10 cellular contexts compared by ENCODE assay signal in the genomic region with DNA sequence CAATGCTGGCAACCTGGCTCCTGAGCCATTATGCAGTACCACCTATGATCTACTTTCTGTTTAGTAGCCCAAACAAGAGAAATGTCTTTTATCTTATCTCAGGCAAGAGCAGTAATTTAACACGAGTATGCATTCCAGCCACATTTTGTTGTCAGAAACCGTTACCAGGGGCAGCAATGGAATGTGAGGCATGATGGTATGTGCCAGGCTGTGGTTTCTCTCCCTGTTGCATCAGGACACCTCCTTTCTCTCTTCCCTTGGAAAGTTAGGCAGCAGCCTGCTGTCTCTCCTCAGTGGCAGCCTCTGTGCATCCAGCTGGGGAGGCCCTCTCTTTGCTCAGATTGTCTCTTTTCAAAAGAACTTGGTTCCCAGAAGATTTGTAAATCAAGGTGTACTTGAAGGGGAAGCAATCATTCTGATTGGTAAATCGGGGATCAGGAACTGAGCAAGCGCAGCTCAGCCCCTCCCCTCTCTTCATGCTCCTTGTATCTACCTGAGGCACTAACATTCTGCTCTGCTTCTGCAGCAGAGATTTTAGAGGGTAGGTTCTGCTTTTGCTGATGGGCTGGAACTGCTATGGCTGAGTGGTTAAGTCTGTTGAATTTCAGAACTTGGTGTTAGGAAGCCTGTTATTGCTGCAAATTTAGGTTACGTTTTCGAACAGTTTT.
DNase-seq lines count a peak whose midpoint lies in the region; ATAC-seq and TF ChIP-seq lines count a peak whose summit lies in the region.
"Had no signal": no experiment of that assay in that cellular context is flagged by ENCODE, and none has a peak within 500 bp of the region (broad histone marks: within the 10 kb centered on the region; RNA-seq: fewer than 3 reads in every experiment).

No MANE protein-coding gene starts in this region.

- no peak for TF ChIP-seq CTCF in AG09319 (IDR thresholded peaks at IDR 0.05; ENCODE audit: low read depth, low read length)
- no peak for TF ChIP-seq CTCF in PC-3 (conservative IDR thresholded peaks at IDR 0.05; ENCODE audit: low read depth, low read length)
- TF ChIP-seq CTCF in epithelial cell of proximal tubule (conservative IDR thresholded peaks at IDR 0.05; ENCODE audit: low read depth, low read length): no peak

- no peak overlapping the region for H3K18ac ChIP-seq in mesendoderm (ENCODE audit: low read length)

- no peaks in the 10 kb centered on the region for H3K9me2 ChIP-seq in PC-3 (replicated peaks; ENCODE audit: low read length)

- H3K79me1 ChIP-seq in mesendoderm (ENCODE audit: low read length): no peaks in the 10 kb centered on the region

- DNase-seq in AG09319 (ENCODE audit: extremely low read depth, low read depth) (peak; percentile 67), PC-3 (peak; percentile 57), epithelial cell of proximal tubule (ENCODE audit: low read depth) (peak; percentile 87), mesendoderm (peak; percentile 98), activated T-cell treated with anti-CD3 and anti-CD28 coated beads for 4 hours (no peak), HPDE6-E6E7 (ENCODE audit: extremely low spot score) (no peak)
- DNase-seq in activated naive CD4-positive, alpha-beta T cell treated with Interleukin-2 at 50 U/mL for 16 hours: no peak
- DNase-seq: NCI-H1105, SIG-M5 had no signal

- H2BK5ac ChIP-seq in mesendoderm (ENCODE audit: low read length): no peak overlapping the region

- H3F3A ChIP-seq in PC-3 (ENCODE audit: low read length, unreplicated experiment): no peaks in the 10 kb centered on the region

- no peak overlapping the region for H3K56ac ChIP-seq in mesendoderm (ENCODE audit: low read length)

- CTCF ChIA-PET in PC-3 (lab: Charles Lee): no interaction called here

- H3K23ac ChIP-seq in mesendoderm (ENCODE audit: low read length): no peak overlapping the region

- no peak overlapping the region for H2BK120ac ChIP-seq in mesendoderm (ENCODE audit: low read depth, low read length)

- H2AFZ ChIP-seq in PC-3 (ENCODE audit: low read length): no peak overlapping the region

- H3K27ac ChIP-seq in PC-3 (ENCODE audit: low read length) (no peak overlapping the region), mesendoderm (ENCODE audit: low read depth, low read length) (no peak overlapping the region)

- no peaks in the 10 kb centered on the region for H4K20me1 ChIP-seq in PC-3 (ENCODE audit: low read length)

- H3K27me3 ChIP-seq in PC-3 (ENCODE audit: low read length) (no peaks in the 10 kb centered on the region), mesendoderm (ENCODE audit: insufficient read depth, low read length, poor library complexity) (no peaks in the 10 kb centered on the region)

- ATAC-seq in PC-3: peak; percentile 35; the same call in 1 of the 2 replicates
- ATAC-seq in GM18870 (IDR thresholded peaks at IDR 0.05; ENCODE audit: unreplicated experiment): no peak

- no CpG with 5 or more reads among the region's 6 CpGs for WGBS in mesendoderm (ENCODE audit: extremely low coverage, insufficient coverage, low lambda C conversion rate)

- POLR2A ChIA-PET in PC-3 (lab: Charles Lee; ENCODE audit: unreplicated experiment): no interaction called here

- peaks cover 13% of the 10 kb centered on the region; the same call in 1 of the 2 replicates for H3K36me3 ChIP-seq in PC-3 (ENCODE audit: low read depth, low read length)
- H3K36me3 ChIP-seq in mesendoderm (ENCODE audit: control insufficient read depth, insufficient read depth, low read length): no peaks in the 10 kb centered on the region

- no peak overlapping the region for H4K8ac ChIP-seq in mesendoderm (ENCODE audit: low read depth, low read length)

- no TSS peak for BruUV-seq in PC-3 (replicated peaks; lab: Mats Ljungman, UMichigan)

- H3K4me2 ChIP-seq in PC-3 (ENCODE audit: low read length) (no peak overlapping the region), mesendoderm (ENCODE audit: low read length) (no peak overlapping the region)

- peaks cover 32% of the 10 kb centered on the region for H3K9me3 ChIP-seq in PC-3 (ENCODE audit: low read length)

- H3K4me1 ChIP-seq in PC-3 (ENCODE audit: insufficient read depth, low read length): peaks cover 9% of the 10 kb centered on the region; the same call in 1 of the 2 replicates
- peaks cover 1% of the 10 kb centered on the region for H3K4me1 ChIP-seq in mesendoderm (ENCODE audit: control insufficient read depth, low read depth, low read length)

- no peak overlapping the region for H3K4ac ChIP-seq in mesendoderm (ENCODE audit: low read depth, low read length)

- no peak overlapping the region for H2AK5ac ChIP-seq in mesendoderm (ENCODE audit: low read length)

- no peak overlapping the region for H2BK15ac ChIP-seq in mesendoderm (replicated peaks; ENCODE audit: low read depth)

- H3K9ac ChIP-seq in PC-3 (ENCODE audit: low read length): no peak overlapping the region
- no peak overlapping the region for H3K9ac ChIP-seq in mesendoderm (ENCODE audit: low read length)

- H3K79me2 ChIP-seq in PC-3 (ENCODE audit: low read length) (no peaks in the 10 kb centered on the region), mesendoderm (ENCODE audit: control insufficient read depth, insufficient read depth, low read length) (no peaks in the 10 kb centered on the region)

- H4K5ac ChIP-seq in mesendoderm (ENCODE audit: low read length): no peak overlapping the region

- intact Hi-C loops in PC-3 (cut with micrococcal nuclease): no loop called here

- H3K4me3 ChIP-seq in PC-3 (ENCODE audit: low read length) (no peak overlapping the region), epithelial cell of proximal tubule (ENCODE audit: low read depth, low read length) (no peak overlapping the region), mesendoderm (ENCODE audit: low read length) (no peak overlapping the region)

Comparison
In these comparisons a context has a peak if more than half of its experiments do, and no peak if none do; other contexts are left out.
1. DNase-seq: peak in AG09319 (single experiment), PC-3 (single experiment), epithelial cell of proximal tubule (single experiment) and mesendoderm (single experiment); none in activated naive CD4-positive, alpha-beta T cell treated with Interleukin-2 at 50 U/mL for 16 hours (single experiment), activated T-cell treated with anti-CD3 and anti-CD28 coated beads for 4 hours (single experiment) and HPDE6-E6E7 (single experiment).